In the genomic region with DNA sequence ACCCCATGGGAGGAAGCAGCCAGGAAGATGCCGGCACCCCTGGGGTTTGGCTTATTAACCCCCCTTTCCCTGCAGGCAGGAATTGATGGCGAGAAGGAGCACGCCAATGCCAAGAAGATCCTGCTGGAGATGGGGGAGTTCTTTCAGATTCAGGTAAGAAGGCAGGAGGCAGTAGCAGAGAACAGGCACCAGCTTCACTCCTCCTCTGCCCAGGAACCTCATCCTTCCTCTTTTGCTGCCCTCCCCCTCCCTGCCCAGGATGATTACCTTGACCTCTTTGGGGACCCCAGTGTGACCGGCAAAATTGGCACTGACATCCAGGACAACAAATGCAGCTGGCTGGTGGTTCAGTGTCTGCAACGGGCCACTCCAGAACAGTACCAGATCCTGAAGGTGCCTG, we compare ENCODE assay signal across 24 cellular contexts. TPM values are rescaled to one million over a fixed set of nuclear protein-coding genes. Genes with fewer than 3 reads are reported as not detected.
DNase-seq lines count a peak whose midpoint lies in the region; ATAC-seq and TF ChIP-seq lines count a peak whose summit lies in the region.
"Had no signal": no experiment of that assay in that cellular context is flagged by ENCODE, and none has a peak within 500 bp of the region (broad histone marks: within the 10 kb centered on the region; RNA-seq: fewer than 3 reads in every experiment).

No MANE protein-coding gene starts in this region.

- H3K36me3 Mint-ChIP-seq in HFFc6 (ENCODE audit: low read depth) (no peaks in the 10 kb centered on the region), brain (peaks cover 23% of the 10 kb centered on the region), nephron progenitor cell (ENCODE audit: low read depth) (peaks cover 21% of the 10 kb centered on the region)

- H3K27me3 ChIP-seq in BLaER1 (no peaks in the 10 kb centered on the region), transverse colon (no peaks in the 10 kb centered on the region)
- H3K27me3 ChIP-seq: hepatocyte had no signal

- peaks cover 29% of the 10 kb centered on the region for H3K4me1 Mint-ChIP-seq in HFFc6 (ENCODE audit: low read depth)
- H3K4me1 Mint-ChIP-seq in brain = peaks cover 40% of the 10 kb centered on the region
- peaks cover 39% of the 10 kb centered on the region for H3K4me1 Mint-ChIP-seq in nephron progenitor cell

- TF ChIP-seq EP300 in transverse colon (IDR thresholded peaks at IDR 0.05; ENCODE audit: low read depth) = no peak

- H3K4me1 ChIP-seq in BLaER1 (peaks cover 46% of the 10 kb centered on the region), transverse colon (peaks cover 9 to 41% (median 32%) of the 10 kb centered on the region in 4 donors)

- DNase-seq in HFFc6 (no peak), nephron progenitor cell (no peak), transverse colon (no peak), NCI-H82 treated with DMSO at 0.1 percent for 48 hours (lab: John Stamatoyannopoulos, UW; ENCODE audit: unreplicated experiment) (no peak)
- no peak for DNase-seq in activated CD8-positive, alpha-beta memory T cell treated with anti-CD3 and anti-CD28 coated beads, Interleukin-2, amount 50 U/mL, for 48 hours
- DNase-seq: amygdala; COR-L47; H9; IMR-90; NCI-H1694 treated with DMSO at 0.1 percent for 48 hours; NCI-H446 treated with DMSO at 0.1 percent for 48 hours; NK-92 treated with Interleukin-12 subunit alpha and Interleukin-12 subunit beta, amount 100 ng/mL, for 24 hours; stimulated activated CD4-positive, alpha-beta T cell treated with anti-CD3 and anti-CD28 coated beads, Interleukin-15, amount 100 ng/mL, for 24 hours; stimulated activated naive B cell treated with anti-CD40 and anti-IgM and Interleukin-4, amounts not matched to agents 10 μg/mL and 1 μg/mL and 100 μg/mL, for 72 hours; trophoblast cell had no signal

- in situ Hi-C loops in transverse colon (cut with MboI; ENCODE audit: low pct_ligation_motif_present in 1 of 4, low pct_unique_long_range_greater_than_20kb in 1 of 4, low sequenced_read_pairs in 3 of 4) = loop anchor here in 2 of 4 donors (10.0 kb wide), 1 partner anchor 65 kb away; a partner anchor contains a TSS

- H3K4me3 ChIP-seq in BLaER1 (no peak overlapping the region), transverse colon (no peak overlapping the region)
- H3K4me3 ChIP-seq: hepatocyte had no signal

- H3K9me3 ChIP-seq in BLaER1 = no peaks in the 10 kb centered on the region
- H3K9me3 ChIP-seq in transverse colon = no peaks in the 10 kb centered on the region

- H3K27ac ChIP-seq in BLaER1 (no peak overlapping the region), transverse colon (peak overlapping the region in 1 of 4 donors; percentile 100)
- H3K27ac ChIP-seq: hepatocyte had no signal

- H3K36me3 ChIP-seq in BLaER1 = peaks cover 60% of the 10 kb centered on the region
- no peaks in the 10 kb centered on the region for H3K36me3 ChIP-seq in transverse colon

- peak overlapping the region; percentile 42; the same call in 1 of the 2 replicates for H3K27ac Mint-ChIP-seq in HFFc6
- peak overlapping the region in 4 of 5 experiments; percentile 85 to 98 (median 92) for H3K27ac Mint-ChIP-seq in brain
- H3K27ac Mint-ChIP-seq in nephron progenitor cell = no peak overlapping the region

- H3K4me2 ChIP-seq in BLaER1 = 0 out of 2 replicates have a peak overlapping the region, but pooled peaks have one; percentile 94

- 89% methylated on average over 5 of the region's 5 CpGs; no CpG with 5 or more reads in 1 of the 2 donors for WGBS in transverse colon (ENCODE audit: low coverage in 1 of 2), 2 donors

- no peak for ATAC-seq in HG02588 (IDR thresholded peaks at IDR 0.05; ENCODE audit: unreplicated experiment)
- ATAC-seq: Right ventricle myocardium inferior; stimulated activated naive B cell treated with anti-CD40 and anti-IgM and Interleukin-4, amounts not matched to agents 10 μg/mL and 1 μg/mL and 100 μg/mL, for 72 hours had no signal

- no peaks in the 10 kb centered on the region for H3K9me3 Mint-ChIP-seq in HFFc6
- no peaks in the 10 kb centered on the region for H3K9me3 Mint-ChIP-seq in brain
- H3K9me3 Mint-ChIP-seq in nephron progenitor cell = no peaks in the 10 kb centered on the region
- H3K9me3 Mint-ChIP-seq: endodermal cell; H9; stimulated activated naive B cell treated with anti-CD40 and anti-IgM and Interleukin-4, amounts not matched to agents 10 μg/mL and 1 μg/mL and 100 μg/mL, for 72 hours had no signal

- TF ChIP-seq POLR2A in transverse colon (IDR thresholded peaks at IDR 0.05) = no peak

- H3K4me3 Mint-ChIP-seq in HFFc6 (peak overlapping the region; percentile 96; the same call in 1 of the 2 replicates), brain (peak overlapping the region; percentile 51 to 97 (median 93)), nephron progenitor cell (peak overlapping the region; percentile 85)

- TF ChIP-seq CTCF in HFFc6 (IDR thresholded peaks at IDR 0.05) (no peak), brain (conservative IDR thresholded peaks at IDR 0.05) (no peak), nephron progenitor cell (IDR thresholded peaks at IDR 0.05) (no peak), transverse colon (IDR thresholded peaks at IDR 0.05) (no peak)

- peaks cover 7% of the 10 kb centered on the region for H3K27me3 Mint-ChIP-seq in HFFc6 (ENCODE audit: insufficient read depth)
- peaks cover 5% of the 10 kb centered on the region for H3K27me3 Mint-ChIP-seq in brain
- peaks cover 11% of the 10 kb centered on the region for H3K27me3 Mint-ChIP-seq in nephron progenitor cell (ENCODE audit: low read depth, poor library complexity)
- H3K27me3 Mint-ChIP-seq: stimulated activated naive B cell treated with anti-CD40 and anti-IgM and Interleukin-4, amounts not matched to agents 10 μg/mL and 1 μg/mL and 100 μg/mL, for 72 hours had no signal

- peaks cover 28% of the 10 kb centered on the region for H4K20me1 ChIP-seq in BLaER1

- intact Hi-C loops in transverse colon (cut with DNase I; ENCODE audit: low total_unique reads) = no loop called here

- 0 out of 2 replicates have a peak overlapping the region, but pooled peaks have one; percentile 3 for H3K9ac ChIP-seq in BLaER1

RNA-seq across cellular contexts. Expression of a gene that starts 1.2 kb away (rescaled TPM):
- total RNA-seq in HFFc6 (2021; fragmentation: NEBNext Ultra II Directional; extraction: Animal tissue kit (Norgen Biotek cat#: 25700)) = 10 to 100 TPM; 26.6 to 36.0 (median 32.9) TPM
- 80.5 TPM for polyA plus RNA-seq in brain (ENCODE audit: insufficient read depth, low read depth, low replicate concordance)
- 100 to 1,000 TPM in 1 of 4 donors, 10 to 100 TPM in 3; 43.4 to 121 (median 65.5) TPM for total RNA-seq in transverse colon

RNA-seq across cellular contexts. Expression of a gene that starts 10.9 kb away (rescaled TPM):
- 100 to 1,000 TPM; 117 to 147 (median 127) TPM for total RNA-seq in HFFc6 (2021; fragmentation: NEBNext Ultra II Directional; extraction: Animal tissue kit (Norgen Biotek cat#: 25700))
- polyA plus RNA-seq in brain (ENCODE audit: insufficient read depth, low read depth, low replicate concordance) = 292 TPM
- 100 to 1,000 TPM in 2 of 4 donors, 10 to 100 TPM in 2; 73.7 to 158 (median 104) TPM for total RNA-seq in transverse colon

RNA-seq across cellular contexts. Expression of a gene that starts 18.3 kb away (rescaled TPM):
- not detected for total RNA-seq in HFFc6 (2021; fragmentation: NEBNext Ultra II Directional; extraction: Animal tissue kit (Norgen Biotek cat#: 25700))
- polyA plus RNA-seq in brain (ENCODE audit: insufficient read depth, low read depth, low replicate concordance) = 0.17 TPM
- total RNA-seq in transverse colon = 1 to 10 TPM in 1 of 4 donors, under 1 TPM in 2, not detected in 1; 0.40 to 5.6 (median 0.64) TPM
- total RNA-seq: cerebellum; H9; IMR-90; Right ventricle myocardium inferior; T-helper 1 cell treated with Interleukin-12 subunit alpha and Interleukin-12 subunit beta and Interleukin-4 antibody, amounts not matched to agents 30 ng/mL and 1 ng/mL, for 36 hours had no signal
- polyA plus RNA-seq: neural cell had no signal

RNA-seq across cellular contexts. Expression of a gene that starts 42.3 kb away (rescaled TPM):
- total RNA-seq in HFFc6 (2021; fragmentation: NEBNext Ultra II Directional; extraction: Animal tissue kit (Norgen Biotek cat#: 25700)) = 1 to 10 TPM; 1.3 to 1.6 (median 1.5) TPM
- 22.3 TPM for polyA plus RNA-seq in brain (ENCODE audit: insufficient read depth, low read depth, low replicate concordance)
- total RNA-seq in transverse colon = 10 to 100 TPM; 13.0 to 34.0 (median 22.2) TPM

RNA-seq across cellular contexts. Expression of a gene that starts 46.2 kb away (rescaled TPM):
- total RNA-seq in HFFc6 (2021; fragmentation: NEBNext Ultra II Directional; extraction: Animal tissue kit (Norgen Biotek cat#: 25700)) = 10 to 100 TPM; 24.8 to 32.8 (median 30.0) TPM
- polyA plus RNA-seq in brain (ENCODE audit: insufficient read depth, low read depth, low replicate concordance) = 29.7 TPM
- total RNA-seq in transverse colon = 10 to 100 TPM; 31.9 to 92.9 (median 51.5) TPM
